Comparison of ENCODE assay signal across 1 cellular context in genomic region chr21:41876928-41877652, GRCh38.
TF ChIP-seq lines count a peak whose summit lies in the region.

No MANE protein-coding gene starts in this region.

TF ChIP-seq in HCT116, 20 proteins besides CTCF, POLR2A, EP300 and RAD21 (continued from another document):
- TF ChIP-seq TCF7L2 (IDR thresholded peaks at IDR 0.05; ENCODE audit: borderline replicate concordance, extremely low read depth, insufficient read depth, insufficient read length) (no peak), CEBPB (IDR thresholded peaks at IDR 0.05; ENCODE audit: low read depth) (no peak), SP1 (IDR thresholded peaks at IDR 0.05; ENCODE audit: low read depth) (no peak), POLR2AphosphoS5 (IDR thresholded peaks at IDR 0.05; ENCODE audit: low read depth, low read length) (no peak)
